ENCODE assay signal across 1 cellular context in genomic region chr5:178113841-178114324, GRCh38.
TF ChIP-seq lines count a peak whose summit lies in the region.

No MANE protein-coding gene starts in this region.

TF ChIP-seq in GM23338, 12 proteins besides CTCF, POLR2A, EP300 and RAD21 (continued from another document):
- no peak for TF ChIP-seq REST (IDR thresholded peaks at IDR 0.05; ENCODE audit: unreplicated experiment)
- no peak for TF ChIP-seq ZNF114 (CRISPR knock-in tag; IDR thresholded peaks at IDR 0.05)
- TF ChIP-seq POLR2AphosphoS5 (IDR thresholded peaks at IDR 0.05; ENCODE audit: low read depth): no peak
- no peak for TF ChIP-seq ZNF462 (CRISPR knock-in tag; IDR thresholded peaks at IDR 0.05)
- TF ChIP-seq CREB1 (CRISPR knock-in tag; IDR thresholded peaks at IDR 0.05; ENCODE audit: low read depth): no peak
- no peak for TF ChIP-seq JUNB (IDR thresholded peaks at IDR 0.05; ENCODE audit: unreplicated experiment)
